ENCODE assay signal across 8 cellular contexts in the genomic region with DNA sequence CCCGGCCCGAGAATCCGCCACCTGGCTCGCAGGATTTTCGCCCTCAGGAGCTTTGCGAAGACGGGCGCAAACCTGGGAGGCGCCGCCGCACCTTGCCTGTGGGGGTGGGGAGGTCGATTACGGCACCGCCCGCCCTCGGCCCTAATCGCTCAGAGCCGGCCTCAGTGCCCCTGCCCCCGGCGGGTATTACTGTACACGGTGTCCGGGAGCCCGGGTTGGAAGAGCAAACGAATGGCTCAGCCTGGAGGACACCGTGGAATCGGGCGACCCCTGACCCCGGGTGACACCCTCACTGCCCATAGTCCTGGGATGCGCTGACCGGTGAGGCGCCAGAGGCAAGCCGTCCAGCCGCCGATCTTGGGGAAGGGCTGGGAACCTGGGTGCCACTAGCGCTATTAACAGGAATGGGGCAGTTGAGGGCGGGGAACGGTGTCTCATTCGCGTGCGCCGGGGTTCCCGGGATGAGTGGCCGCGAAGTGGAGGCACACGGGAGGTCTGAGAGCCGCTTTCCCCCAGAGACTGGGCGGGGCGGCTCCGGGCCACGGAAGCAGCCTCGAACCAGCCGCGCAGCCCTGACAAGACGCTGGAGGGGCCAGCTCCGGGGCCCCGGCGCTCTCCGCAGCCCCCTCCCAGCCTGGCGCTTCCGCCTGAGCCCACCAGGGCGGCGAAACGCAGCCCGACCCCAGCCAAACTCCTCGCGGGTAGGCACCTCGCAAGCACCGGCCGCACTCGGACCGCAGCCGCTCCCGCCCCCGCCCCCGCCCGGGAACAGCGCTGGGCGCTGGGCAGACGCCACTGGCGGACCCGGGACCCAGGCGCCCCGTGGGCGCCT.
A peak's percentile ranks its signal among the peaks of the same experiment; 100 is the strongest.
DNase-seq lines count a peak whose midpoint lies in the region; ATAC-seq, FAIRE-seq and TF ChIP-seq lines count a peak whose summit lies in the region.

No MANE protein-coding gene starts in this region.

- H3K27ac ChIP-seq in heart right ventricle = no peak overlapping the region
- H3K27ac ChIP-seq in RWPE1 = peak overlapping the region; percentile 81
- peak overlapping the region; percentile 5 for H3K27ac ChIP-seq in foreskin keratinocyte

- peaks cover 34% of the 10 kb centered on the region for H3K4me1 Mint-ChIP-seq in stimulated activated memory B cell treated with anti-CD40 and anti-IgM and Interleukin-4, amounts not matched to agents 10 μg/mL and 1 μg/mL and 100 μg/mL, for 72 hours

- peaks cover 65% of the 10 kb centered on the region for H3K27me3 Mint-ChIP-seq in stimulated activated memory B cell treated with anti-CD40 and anti-IgM and Interleukin-4, amounts not matched to agents 10 μg/mL and 1 μg/mL and 100 μg/mL, for 72 hours

- no peak overlapping the region for H3K27ac Mint-ChIP-seq in stimulated activated memory B cell treated with anti-CD40 and anti-IgM and Interleukin-4, amounts not matched to agents 10 μg/mL and 1 μg/mL and 100 μg/mL, for 72 hours

- H3K36me3 Mint-ChIP-seq in stimulated activated memory B cell treated with anti-CD40 and anti-IgM and Interleukin-4, amounts not matched to agents 10 μg/mL and 1 μg/mL and 100 μg/mL, for 72 hours = no peaks in the 10 kb centered on the region

- no peaks in the 10 kb centered on the region for H3K9me3 Mint-ChIP-seq in stimulated activated memory B cell treated with anti-CD40 and anti-IgM and Interleukin-4, amounts not matched to agents 10 μg/mL and 1 μg/mL and 100 μg/mL, for 72 hours

- intact Hi-C loops in heart right ventricle (cut with DNase I) (no loop called here), Right ventricle myocardium inferior (cut with DNase I) (no loop called here)

- WGBS in heart right ventricle, 2 donors = 2% methylated on average over 69 to 84 of the region's 84 CpGs

- peak overlapping the region; percentile 29 to 55 (median 40) for H3K4me3 ChIP-seq in heart right ventricle

- H3K4me1 ChIP-seq in heart right ventricle (peaks cover 12 to 57% (median 54%) of the 10 kb centered on the region in 9 donors), foreskin keratinocyte (peaks cover 4% of the 10 kb centered on the region)

- no peaks in the 10 kb centered on the region for H3K9me3 ChIP-seq in heart right ventricle

- TF ChIP-seq CTCF in heart right ventricle (IDR thresholded peaks at IDR 0.05) = no peak
- no peak; the same call in 1 of the 2 replicates for TF ChIP-seq CTCF in RWPE1 (conservative IDR thresholded peaks at IDR 0.05; ENCODE audit: low read depth)
- TF ChIP-seq CTCF in foreskin keratinocyte (conservative IDR thresholded peaks at IDR 0.05) = no peak

- ATAC-seq in heart right ventricle (no peak), Right ventricle myocardium inferior (no peak), foreskin keratinocyte (peak; percentile 29), HG02884 (IDR thresholded peaks at IDR 0.05; ENCODE audit: unreplicated experiment) (no peak)
- no peak for ATAC-seq in stimulated activated memory B cell treated with anti-CD40 and anti-IgM and Interleukin-4, amounts not matched to agents 10 μg/mL and 1 μg/mL and 100 μg/mL, for 72 hours

- FAIRE-seq in HTR-8/SVneo (lab: Jason Lieb, UNC) (no peak), frontal cortex (lab: Jason Lieb, UNC) (no peak)

- CTCF ChIA-PET in RWPE1 (lab: Yijun Ruan, JAX) = interaction anchor here (0.9 kb wide), 1 partner anchor 46 kb away, joined by 4 read pairs; no protein-coding TSS in a partner anchor

- H3K27me3 ChIP-seq in heart right ventricle (peaks cover 62 to 99% (median 91%) of the 10 kb centered on the region in 7 donors), foreskin keratinocyte (peaks cover 35% of the 10 kb centered on the region)

- DNase-seq in heart right ventricle = no peak
- no peak for DNase-seq in Right ventricle myocardium inferior (ENCODE audit: missing footprints)
- peak; percentile 50 for DNase-seq in RWPE1 (ENCODE audit: low spot score)
- peak in 1 of 2 donors; percentile 11 for DNase-seq in foreskin keratinocyte
- no peak for DNase-seq in HTR-8/SVneo (ENCODE audit: insufficient read length, low spot score)
- no peak for DNase-seq in frontal cortex (ENCODE audit: low spot score in 2 of 2)

- POLR2A ChIA-PET in RWPE1 (lab: Yijun Ruan, JAX; ENCODE audit: low non-redundant PET) = interaction anchor here (0.6 kb wide), 1 partner anchor 549 kb away, joined by 3 read pairs; no protein-coding TSS in a partner anchor

- peak overlapping the region; percentile 66 for H3K4me3 Mint-ChIP-seq in stimulated activated memory B cell treated with anti-CD40 and anti-IgM and Interleukin-4, amounts not matched to agents 10 μg/mL and 1 μg/mL and 100 μg/mL, for 72 hours

- no peaks in the 10 kb centered on the region for H3K36me3 ChIP-seq in heart right ventricle

Comparison
In these comparisons a context has a peak if more than half of its experiments do, and no peak if none do; other contexts are left out.
1. H3K27ac ChIP-seq: peak in RWPE1 (single experiment) and foreskin keratinocyte (single experiment); none in heart right ventricle (0 of 10).